20 cellular contexts compared by ENCODE assay signal in the genomic region with DNA sequence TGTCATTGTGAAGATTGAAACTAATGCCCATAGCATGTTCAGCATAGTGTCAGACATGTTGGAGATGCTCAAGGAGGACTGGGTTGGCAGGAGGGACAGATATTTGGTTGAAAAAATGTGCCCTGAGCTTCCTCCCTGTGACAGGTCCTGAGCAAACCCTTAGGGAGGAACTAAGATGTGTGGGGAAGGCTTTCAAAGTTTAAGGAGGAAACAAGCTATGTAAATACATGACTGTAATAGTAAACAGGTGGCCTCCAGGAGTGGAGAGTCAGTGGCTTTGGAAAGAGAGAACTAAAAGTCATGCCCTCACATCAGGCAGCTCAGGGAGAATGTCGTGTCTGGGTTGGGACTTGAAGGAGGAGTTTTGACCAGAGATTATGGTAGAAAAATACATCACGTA. TPM values are rescaled to one million over a fixed set of nuclear protein-coding genes. Genes with fewer than 3 reads are reported as not detected.
"Had no signal": no experiment of that assay in that cellular context is flagged by ENCODE, and none has a peak within 500 bp of the region (broad histone marks: within the 10 kb centered on the region; RNA-seq: fewer than 3 reads in every experiment).

No MANE protein-coding gene starts in this region.

- ATAC-seq: left lobe of liver; psoas muscle; right cardiac atrium; stimulated activated effector memory CD8-positive, alpha-beta T cell treated with anti-CD3 and anti-CD28 coated beads, Interleukin-12 subunit alpha, Interleukin-12 subunit beta, amount 100 ng/mL, for 72 hours; stimulated activated naive CD8-positive, alpha-beta T cell treated with anti-CD3 and anti-CD28 coated beads, Interleukin-15, amount 100 ng/mL, for 72 hours had no signal

- H3K4me3 ChIP-seq: dorsolateral prefrontal cortex, lung, ovary, psoas muscle, sigmoid colon, suprapubic skin, transverse colon, vagina had no signal

- DNase-seq: dorsolateral prefrontal cortex; effector CD4-positive, alpha-beta T cell; naive B cell; occipital lobe; ovary; posterior cingulate gyrus; psoas muscle; right cardiac atrium; sigmoid colon; stimulated activated CD4-positive, alpha-beta T cell treated with anti-CD3 and anti-CD28 coated beads, Interleukin-2, amount 100 ng/mL, for 24 hours; stimulated activated CD4-positive, alpha-beta T cell treated with anti-CD3 and anti-CD28 coated beads, Interleukin-4, amount 100 ng/mL, for 24 hours; stimulated activated naive CD8-positive, alpha-beta T cell treated with anti-CD3 and anti-CD28 coated beads, Interleukin-15, amount 100 ng/mL, for 72 hours; transverse colon had no signal

- H3K27ac Mint-ChIP-seq: memory B cell; natural killer cell treated with Interleukin-12 subunit alpha and Interleukin-12 subunit beta and Interleukin-15 and Interleukin-18, amount 100 ng/mL, for 72 hours; stimulated activated effector memory CD8-positive, alpha-beta T cell treated with anti-CD3 and anti-CD28 coated beads, Interleukin-12 subunit alpha, Interleukin-12 subunit beta, amount 100 ng/mL, for 72 hours had no signal

- H3K27ac ChIP-seq: dorsolateral prefrontal cortex, ovary, psoas muscle, sigmoid colon, suprapubic skin, transverse colon, vagina had no signal

- H3K9me3 ChIP-seq: ovary, psoas muscle, sigmoid colon, suprapubic skin, transverse colon, vagina had no signal

- H3K27me3 ChIP-seq: ovary, sigmoid colon, transverse colon, vagina had no signal

- H3K4me1 Mint-ChIP-seq: stimulated activated effector memory CD8-positive, alpha-beta T cell treated with anti-CD3 and anti-CD28 coated beads, Interleukin-12 subunit alpha, Interleukin-12 subunit beta, amount 100 ng/mL, for 72 hours; stimulated activated naive CD8-positive, alpha-beta T cell treated with anti-CD3 and anti-CD28 coated beads, Interleukin-15, amount 100 ng/mL, for 72 hours had no signal

- H3K4me3 Mint-ChIP-seq: memory B cell; naive B cell; natural killer cell treated with Interleukin-12 subunit alpha and Interleukin-12 subunit beta and Interleukin-15 and Interleukin-18, amount 100 ng/mL, for 72 hours; stimulated activated effector memory CD8-positive, alpha-beta T cell treated with anti-CD3 and anti-CD28 coated beads, Interleukin-12 subunit alpha, Interleukin-12 subunit beta, amount 100 ng/mL, for 72 hours; stimulated activated naive CD8-positive, alpha-beta T cell treated with anti-CD3 and anti-CD28 coated beads, Interleukin-15, amount 100 ng/mL, for 72 hours had no signal

- H3K36me3 ChIP-seq: ovary, sigmoid colon, suprapubic skin, transverse colon, vagina had no signal

- H3K9me3 Mint-ChIP-seq: memory B cell; naive B cell; natural killer cell treated with Interleukin-12 subunit alpha and Interleukin-12 subunit beta and Interleukin-15 and Interleukin-18, amount 100 ng/mL, for 72 hours; stimulated activated effector memory CD8-positive, alpha-beta T cell treated with anti-CD3 and anti-CD28 coated beads, Interleukin-12 subunit alpha, Interleukin-12 subunit beta, amount 100 ng/mL, for 72 hours; stimulated activated naive CD8-positive, alpha-beta T cell treated with anti-CD3 and anti-CD28 coated beads, Interleukin-15, amount 100 ng/mL, for 72 hours had no signal

- H3K36me3 Mint-ChIP-seq: memory B cell; naive B cell; natural killer cell treated with Interleukin-12 subunit alpha and Interleukin-12 subunit beta and Interleukin-15 and Interleukin-18, amount 100 ng/mL, for 72 hours; stimulated activated effector memory CD8-positive, alpha-beta T cell treated with anti-CD3 and anti-CD28 coated beads, Interleukin-12 subunit alpha, Interleukin-12 subunit beta, amount 100 ng/mL, for 72 hours had no signal

- H3K4me1 ChIP-seq: psoas muscle had no signal

RNA-seq across cellular contexts. Expression of a gene that starts 9.7 kb away (rescaled TPM):
- total RNA-seq: natural killer cell treated with Interleukin-12 subunit alpha and Interleukin-12 subunit beta and Interleukin-15 and Interleukin-18, amount 100 ng/mL, for 72 hours had no signal
